In genomic region chr17:33126086-33126485, GRCh38 we compare ENCODE assay signal across 15 cellular contexts.
DNase-seq lines count a peak whose midpoint lies in the region; ATAC-seq, FAIRE-seq and TF ChIP-seq lines count a peak whose summit lies in the region.
"Had no signal": no experiment of that assay in that cellular context is flagged by ENCODE, and none has a peak within 500 bp of the region (broad histone marks: within the 10 kb centered on the region; RNA-seq: fewer than 3 reads in every experiment).

No MANE protein-coding gene starts in this region.

- no peak overlapping the region for H3K4me3 ChIP-seq in bronchial epithelial cell (ENCODE audit: low read depth, low read length)
- H3K4me3 ChIP-seq: BLaER1 treated with 17β-estradiol and CSF1 and Interleukin-3, amounts not matched to agents 10 nM and 100 nM; GM23248; HAP-1 had no signal

- DNase-seq in DMS79 treated with DMSO at 0.1 percent for 48 hours (lab: John Stamatoyannopoulos, UW) = peak; percentile 33
- no peak for DNase-seq in DMS79 (lab: John Stamatoyannopoulos, UW)
- DNase-seq in Caki2 (ENCODE audit: low read depth) = peak; percentile 35
- DNase-seq in bronchial epithelial cell (ENCODE audit: low read depth) = no peak
- DNase-seq in kidney tubule cell (ENCODE audit: low spot score) = peak; percentile 42
- no peak for DNase-seq in NK-92 treated with Interleukin-12 subunit alpha and Interleukin-12 subunit beta, amount 100 ng/mL, for 24 hours (lab: John Stamatoyannopoulos, UW)
- DNase-seq: CD8-positive, alpha-beta T cell; COR-L47; GF-D8; GM23248 had no signal

- no peaks in the 10 kb centered on the region for H3K27me3 ChIP-seq in bronchial epithelial cell (ENCODE audit: control insufficient read depth, insufficient read depth, low read length)
- H3K27me3 ChIP-seq: BLaER1 treated with 17β-estradiol and CSF1 and Interleukin-3, amounts not matched to agents 10 nM and 100 nM had no signal

- in situ Hi-C loops in Caki2 (cut with HindIII; ENCODE audit: low pct_unique_long_range_greater_than_20kb, low sequenced_read_pairs) = no loop called here

- no peaks in the 10 kb centered on the region for H3K36me3 ChIP-seq in bronchial epithelial cell (ENCODE audit: control insufficient read depth, insufficient read depth, low read length)
- H3K36me3 ChIP-seq: BLaER1 treated with 17β-estradiol and CSF1 and Interleukin-3, amounts not matched to agents 10 nM and 100 nM; HAP-1 had no signal

- ATAC-seq in GM19328 (IDR thresholded peaks at IDR 0.05; ENCODE audit: unreplicated experiment) (no peak), GM19455 (IDR thresholded peaks at IDR 0.05; ENCODE audit: unreplicated experiment) (no peak)
- ATAC-seq: CD8-positive, alpha-beta T cell had no signal

- peak; percentile 68 for FAIRE-seq in bronchial epithelial cell (lab: Jason Lieb, UNC)
- FAIRE-seq: D721Med had no signal

- TF ChIP-seq CTCF in bronchial epithelial cell (IDR thresholded peaks at IDR 0.05; ENCODE audit: insufficient read depth, low read length, severe bottlenecking) = no peak

Comparison
In these comparisons a context has a peak if more than half of its experiments do, and no peak if none do; other contexts are left out.
1. DNase-seq: peak in DMS79 treated with DMSO at 0.1 percent for 48 hours (single experiment), Caki2 (single experiment) and kidney tubule cell (single experiment); none in DMS79 (single experiment), bronchial epithelial cell (single experiment) and NK-92 treated with Interleukin-12 subunit alpha and Interleukin-12 subunit beta, amount 100 ng/mL, for 24 hours (single experiment).